9 cellular contexts compared by ENCODE assay signal in genomic region chr2:10385933-10386773, GRCh38.
A peak's percentile ranks its signal among the peaks of the same experiment; 100 is the strongest.
DNase-seq lines count a peak whose midpoint lies in the region; ATAC-seq and TF ChIP-seq lines count a peak whose summit lies in the region.
"Had no signal": no experiment of that assay in that cellular context is flagged by ENCODE, and none has a peak within 500 bp of the region (broad histone marks: within the 10 kb centered on the region; RNA-seq: fewer than 3 reads in every experiment).

No MANE protein-coding gene starts in this region.

- peak overlapping the region; percentile 61 for H3K4me3 Mint-ChIP-seq in activated T-helper 17 cell treated with anti-CD3 and anti-CD28 coated beads, Interleukin-2, amount 50 U/mL, for 72 hours

- H3K4me1 ChIP-seq in GM23248 (ENCODE audit: insufficient read depth) = peaks cover 34% of the 10 kb centered on the region
- peaks cover 10% of the 10 kb centered on the region for H3K4me1 ChIP-seq in prostate gland (replicated peaks)

- TF ChIP-seq POLR2A in prostate gland (IDR thresholded peaks at IDR 0.05) = no peak

- H3K27me3 ChIP-seq in GM23248 (replicated peaks; ENCODE audit: insufficient read depth) (no peaks in the 10 kb centered on the region), prostate gland (replicated peaks; ENCODE audit: insufficient read depth) (no peaks in the 10 kb centered on the region)

- H2AFZ ChIP-seq in GM23248 = no peak overlapping the region

- peak overlapping the region; percentile 31; the same call in 1 of the 2 replicates for H3K27ac ChIP-seq in GM23248
- H3K27ac ChIP-seq in prostate gland = no peak overlapping the region

- no peaks in the 10 kb centered on the region for H3K9me3 ChIP-seq in GM23248 (ENCODE audit: low read depth)
- H3K9me3 ChIP-seq in prostate gland = no peaks in the 10 kb centered on the region

- H3K36me3 ChIP-seq in GM23248 (ENCODE audit: low read depth) = no peaks in the 10 kb centered on the region
- H3K36me3 ChIP-seq in prostate gland = no peaks in the 10 kb centered on the region

- peak; percentile 27 for ATAC-seq in activated T-helper 17 cell treated with anti-CD3 and anti-CD28 coated beads, Interleukin-2, amount 50 U/mL, for 72 hours (replicated peaks)

- in situ Hi-C loops in ACHN (cut with HindIII; ENCODE audit: low pct_ligation_motif_present, low pct_unique_long_range_greater_than_20kb, low sequenced_read_pairs) (no loop called here), GM23248 (cut with MboI) (no loop called here)

- no peak for TF ChIP-seq CTCF in prostate gland (IDR thresholded peaks at IDR 0.05)

- 66 to 71% methylated on average over 11 of the region's 11 CpGs for WGBS in GM23248 (ENCODE audit: low coverage in 1 of 2, low lambda C conversion rate in 2 of 2, missing lambda C conversion rate in 2 of 2), 2 experiments
- 89% methylated on average over 11 of the region's 11 CpGs for WGBS in prostate gland

- peaks cover 11% of the 10 kb centered on the region; the same call in 1 of the 2 replicates for H3F3A ChIP-seq in GM23248 (ENCODE audit: insufficient read depth)

- peak overlapping the region; percentile 19; the same call in 1 of the 2 replicates for H3K9ac ChIP-seq in GM23248

- H3K4me3 ChIP-seq in GM23248 (no peak overlapping the region), prostate gland (no peak overlapping the region)

- H3K9me2 ChIP-seq in GM23248 (ENCODE audit: insufficient read depth) = no peaks in the 10 kb centered on the region

- H3K4me2 ChIP-seq in GM23248 (ENCODE audit: unreplicated experiment) = peak overlapping the region; percentile 47

- H3K36me3 Mint-ChIP-seq in activated T-helper 17 cell treated with anti-CD3 and anti-CD28 coated beads, Interleukin-2, amount 50 U/mL, for 72 hours (ENCODE audit: low read depth) = peaks cover 10% of the 10 kb centered on the region

- H3K79me2 ChIP-seq in GM23248 (ENCODE audit: insufficient read depth) = peaks cover 38% of the 10 kb centered on the region

- H3K27ac Mint-ChIP-seq in activated T-helper 17 cell treated with anti-CD3 and anti-CD28 coated beads, Interleukin-2, amount 50 U/mL, for 72 hours = peak overlapping the region; percentile 88

- DNase-seq in ACHN (peak; percentile 72), GM23248 (peak; percentile 83), hepatic stellate cell (ENCODE audit: low spot score) (peak; percentile 77), SHP77 treated with DMSO at 0.1 percent for 48 hours (lab: John Stamatoyannopoulos, UW) (no peak), prostate gland (ENCODE audit: low spot score) (no peak), OCI-M2 (lab: John Stamatoyannopoulos, UW; ENCODE audit: unreplicated experiment) (no peak), SKM-1 (lab: John Stamatoyannopoulos, UW; ENCODE audit: unreplicated experiment) (no peak)
- DNase-seq: DND-41 had no signal

- intact Hi-C loops in prostate gland (cut with DNase I) = no loop called here

- H4K20me1 ChIP-seq in GM23248 (ENCODE audit: insufficient read depth) = no peaks in the 10 kb centered on the region

- peaks cover 57% of the 10 kb centered on the region for H3K4me1 Mint-ChIP-seq in activated T-helper 17 cell treated with anti-CD3 and anti-CD28 coated beads, Interleukin-2, amount 50 U/mL, for 72 hours

- no peaks in the 10 kb centered on the region for H3K27me3 Mint-ChIP-seq in activated T-helper 17 cell treated with anti-CD3 and anti-CD28 coated beads, Interleukin-2, amount 50 U/mL, for 72 hours

- H3K9me3 Mint-ChIP-seq in activated T-helper 17 cell treated with anti-CD3 and anti-CD28 coated beads, Interleukin-2, amount 50 U/mL, for 72 hours = no peaks in the 10 kb centered on the region

Comparison
In these comparisons a context has a peak if more than half of its experiments do, and no peak if none do; other contexts are left out.
1. DNase-seq: peak in ACHN (single experiment), GM23248 (single experiment) and hepatic stellate cell (single experiment); none in SHP77 treated with DMSO at 0.1 percent for 48 hours (single experiment), prostate gland (single experiment), OCI-M2 (single experiment) and SKM-1 (single experiment).